Comparison of ENCODE assay signal across 14 cellular contexts in genomic region chr11:117225553-117226170, GRCh38.
"Had no signal": no experiment of that assay in that cellular context is flagged by ENCODE, and none has a peak within 500 bp of the region (broad histone marks: within the 10 kb centered on the region; RNA-seq: fewer than 3 reads in every experiment).

No MANE protein-coding gene starts in this region.

- H3K4me3 Mint-ChIP-seq: activated CD4-positive, alpha-beta memory T cell treated with anti-CD3 and anti-CD28 coated beads for 36 hours; T-helper 1 cell treated with Interleukin-12 subunit alpha and Interleukin-12 subunit beta and Interleukin-4 antibody, amounts not matched to agents 30 μg/mL and 1 μg/mL, for 36 hours had no signal

- H3K9me3 ChIP-seq: ascending aorta, prostate gland, right atrium auricular region, stomach, upper lobe of right lung had no signal

- H3K27me3 ChIP-seq: ascending aorta, right atrium auricular region, stomach, upper lobe of right lung had no signal

- H3K27ac Mint-ChIP-seq: T-helper 1 cell treated with Interleukin-12 subunit alpha and Interleukin-12 subunit beta and Interleukin-4 antibody, amounts not matched to agents 30 μg/mL and 1 μg/mL, for 36 hours had no signal

- H3K27me3 Mint-ChIP-seq: activated CD4-positive, alpha-beta memory T cell treated with anti-CD3 and anti-CD28 coated beads for 36 hours; activated T-helper 17 cell treated with anti-CD3 and anti-CD28 coated beads, Interleukin-2, amount 50 U/mL, for 72 hours; effector memory CD8-positive, alpha-beta T cell had no signal

- H3K4me3 ChIP-seq: ascending aorta, lung, prostate gland, right atrium auricular region, skin epidermis, stomach, upper lobe of right lung had no signal

- DNase-seq: activated naive CD4-positive, alpha-beta T cell treated with anti-CD3 and anti-CD28 coated beads, Interleukin-2, amount 50 U/mL, for 16 hours; upper lobe of right lung had no signal

- H3K27ac ChIP-seq: skin epidermis, upper lobe of right lung, WERI-Rb-1 had no signal

- H3K9me3 Mint-ChIP-seq: activated CD4-positive, alpha-beta memory T cell treated with anti-CD3 and anti-CD28 coated beads for 36 hours; activated T-helper 17 cell treated with anti-CD3 and anti-CD28 coated beads, Interleukin-2, amount 50 U/mL, for 72 hours; effector memory CD8-positive, alpha-beta T cell; neural crest cell; T-helper 1 cell treated with Interleukin-12 subunit alpha and Interleukin-12 subunit beta and Interleukin-4 antibody, amounts not matched to agents 30 μg/mL and 1 μg/mL, for 36 hours had no signal
